ENCODE assay signal across 17 cellular contexts in the genomic region with DNA sequence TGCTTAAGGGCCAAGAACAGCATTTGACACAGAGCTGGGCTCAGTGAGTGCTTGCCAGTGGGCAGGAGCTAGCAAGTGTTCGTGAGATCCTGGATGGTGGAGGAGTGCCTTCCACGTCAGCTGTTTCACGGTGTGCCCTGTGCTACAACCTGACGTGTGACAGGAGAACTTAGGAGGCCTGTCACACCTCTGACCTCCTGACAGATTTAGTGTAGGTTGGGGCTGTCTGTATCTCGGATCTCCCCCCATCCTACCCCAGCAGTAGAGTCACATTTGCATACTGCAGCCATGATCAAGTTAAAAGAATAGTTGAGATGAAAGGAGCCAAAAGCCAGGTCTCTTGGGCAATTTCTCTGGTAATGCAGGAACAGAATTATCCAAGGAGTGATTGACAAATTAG.
DNase-seq lines count a peak whose midpoint lies in the region; ATAC-seq and TF ChIP-seq lines count a peak whose summit lies in the region.
"Had no signal": no experiment of that assay in that cellular context is flagged by ENCODE, and none has a peak within 500 bp of the region (broad histone marks: within the 10 kb centered on the region; RNA-seq: fewer than 3 reads in every experiment).

No MANE protein-coding gene starts in this region.

- no peak for DNase-seq in natural killer cell treated with Interleukin-12 subunit alpha and Interleukin-12 subunit beta and Interleukin-15 and Interleukin-18, amount 100 ng/mL, for 72 hours (ENCODE audit: low spot score)
- DNase-seq in natural killer cell (no peak), left kidney (ENCODE audit: low read depth, low spot score) (peak; percentile 11), putamen (ENCODE audit: low spot score) (peak; percentile 80), NCI-H1694 (lab: John Stamatoyannopoulos, UW) (no peak)
- DNase-seq: CD4-positive, CD25-positive, alpha-beta regulatory T cell; CD8-positive, alpha-beta memory T cell; DMS 273 treated with DMSO at 0.1 percent for 48 hours; DMS79; EL; GDM1; H9 had no signal

- ATAC-seq in natural killer cell treated with Interleukin-12 subunit alpha and Interleukin-12 subunit beta and Interleukin-15 and Interleukin-18, amount 100 ng/mL, for 72 hours = peak; percentile 6 to 15
- ATAC-seq in natural killer cell = no peak
- no peak for ATAC-seq in GM18909 (IDR thresholded peaks at IDR 0.05; ENCODE audit: poor library complexity, unreplicated experiment)
- ATAC-seq: GM12878, GM23338, HCT116 had no signal

- H3K27me3 Mint-ChIP-seq in natural killer cell treated with Interleukin-12 subunit alpha and Interleukin-12 subunit beta and Interleukin-15 and Interleukin-18, amount 100 ng/mL, for 72 hours = peaks cover 2 to 6% of the 10 kb centered on the region in 2 donors
- peaks cover 0 to 3% of the 10 kb centered on the region in 2 donors for H3K27me3 Mint-ChIP-seq in natural killer cell (ENCODE audit: low read depth in 2 of 2)
- H3K27me3 Mint-ChIP-seq: B cell; CD4-positive, CD25-positive, alpha-beta regulatory T cell had no signal

- no peaks in the 10 kb centered on the region for H3K4me1 Mint-ChIP-seq in natural killer cell treated with Interleukin-12 subunit alpha and Interleukin-12 subunit beta and Interleukin-15 and Interleukin-18, amount 100 ng/mL, for 72 hours (ENCODE audit: low read depth in 2 of 2)
- no peaks in the 10 kb centered on the region for H3K4me1 Mint-ChIP-seq in natural killer cell
- H3K4me1 Mint-ChIP-seq: B cell; CD4-positive, CD25-positive, alpha-beta regulatory T cell; CD8-positive, alpha-beta memory T cell; GM23338; H9 had no signal

- H3K36me3 Mint-ChIP-seq in natural killer cell treated with Interleukin-12 subunit alpha and Interleukin-12 subunit beta and Interleukin-15 and Interleukin-18, amount 100 ng/mL, for 72 hours = no peaks in the 10 kb centered on the region
- no peaks in the 10 kb centered on the region for H3K36me3 Mint-ChIP-seq in natural killer cell
- H3K36me3 Mint-ChIP-seq: CD4-positive, CD25-positive, alpha-beta regulatory T cell had no signal

- H3K27ac Mint-ChIP-seq in natural killer cell treated with Interleukin-12 subunit alpha and Interleukin-12 subunit beta and Interleukin-15 and Interleukin-18, amount 100 ng/mL, for 72 hours = no peak overlapping the region
- no peak overlapping the region for H3K27ac Mint-ChIP-seq in natural killer cell
- H3K27ac Mint-ChIP-seq: B cell; CD4-positive, CD25-positive, alpha-beta regulatory T cell; CD8-positive, alpha-beta memory T cell; GM23338; H9 had no signal

- TF ChIP-seq CTCF in natural killer cell (IDR thresholded peaks at IDR 0.05) = no peak

- H3K9me3 Mint-ChIP-seq in natural killer cell treated with Interleukin-12 subunit alpha and Interleukin-12 subunit beta and Interleukin-15 and Interleukin-18, amount 100 ng/mL, for 72 hours = no peaks in the 10 kb centered on the region
- H3K9me3 Mint-ChIP-seq in natural killer cell = peaks cover 0 to 2% of the 10 kb centered on the region in 2 donors

- no peak overlapping the region for H3K4me3 Mint-ChIP-seq in natural killer cell treated with Interleukin-12 subunit alpha and Interleukin-12 subunit beta and Interleukin-15 and Interleukin-18, amount 100 ng/mL, for 72 hours
- H3K4me3 Mint-ChIP-seq in natural killer cell = no peak overlapping the region
- H3K4me3 Mint-ChIP-seq: B cell; CD4-positive, CD25-positive, alpha-beta regulatory T cell; CD8-positive, alpha-beta memory T cell; GM23338; H9 had no signal

- intact Hi-C loops in natural killer cell (cut with micrococcal nuclease) = no loop called here

Comparison
In these comparisons a context has a peak if more than half of its experiments do, and no peak if none do; other contexts are left out.
1. ATAC-seq: peak in natural killer cell treated with Interleukin-12 subunit alpha and Interleukin-12 subunit beta and Interleukin-15 and Interleukin-18, amount 100 ng/mL, for 72 hours (2 of 2); none in natural killer cell (0 of 3) and GM18909 (single experiment).
2. DNase-seq: peak in left kidney (single experiment) and putamen (single experiment); none in natural killer cell treated with Interleukin-12 subunit alpha and Interleukin-12 subunit beta and Interleukin-15 and Interleukin-18, amount 100 ng/mL, for 72 hours (single experiment), natural killer cell (single experiment) and NCI-H1694 (single experiment).